Comparison of ENCODE assay signal across 19 cellular contexts in genomic region chr17:67642488-67642887, GRCh38.
DNase-seq lines count a peak whose midpoint lies in the region.
"Had no signal": no experiment of that assay in that cellular context is flagged by ENCODE, and none has a peak within 500 bp of the region (broad histone marks: within the 10 kb centered on the region; RNA-seq: fewer than 3 reads in every experiment).

No MANE protein-coding gene starts in this region.

- DNase-seq in astrocyte of the hippocampus (ENCODE audit: low read depth, low spot score) (peak; percentile 49), cerebellar cortex (ENCODE audit: low spot score) (peak; percentile 57), midbrain (lab: John Stamatoyannopoulos, UW) (peak; percentile 25), DMS79 (lab: John Stamatoyannopoulos, UW) (no peak), activated T-cell treated with anti-CD3 and anti-CD28 coated beads for 4 hours (no peak), NCI-H774 (lab: John Stamatoyannopoulos, UW) (no peak)
- DNase-seq in effector CD4-positive, alpha-beta T cell: no peak
- DNase-seq: BE2C; CD8-positive, alpha-beta memory T cell; DMS 273 treated with DMSO at 0.1 percent for 48 hours; DMS79 treated with DMSO at 0.1 percent for 48 hours; NCI-H1092 treated with DMSO at 0.1 percent for 48 hours; NCI-H1436 treated with DMSO at 0.1 percent for 48 hours; NCI-H187 treated with DMSO at 0.1 percent for 48 hours; NCI-H2171 treated with DMSO at 0.1 percent for 48 hours; NCI-H345; NCI-H510A treated with DMSO at 0.1 percent for 48 hours; NCI-H748 treated with DMSO at 0.1 percent for 48 hours; SJCRH30 had no signal

Comparison
In these comparisons a context has a peak if more than half of its experiments do, and no peak if none do; other contexts are left out.
1. DNase-seq: peak in astrocyte of the hippocampus (single experiment), cerebellar cortex (single experiment) and midbrain (single experiment); none in DMS79 (single experiment), activated T-cell treated with anti-CD3 and anti-CD28 coated beads for 4 hours (single experiment), effector CD4-positive, alpha-beta T cell (single experiment) and NCI-H774 (single experiment).